1 cellular context compared by ENCODE assay signal in genomic region chr6:73728548-73729205, GRCh38.
TF ChIP-seq lines count a peak whose summit lies in the region.

No MANE protein-coding gene starts in this region.

TF ChIP-seq in GM12878, 131 proteins besides CTCF, POLR2A, EP300 and RAD21 (continued from another document and continues in another):
- TF ChIP-seq REST (IDR thresholded peaks at IDR 0.05; ENCODE audit: low read depth, low read length) (no peak), MLLT1 (IDR thresholded peaks at IDR 0.05) (no peak), JUND (IDR thresholded peaks at IDR 0.05; ENCODE audit: low read depth, low read length) (no peak), TCF12 (IDR thresholded peaks at IDR 0.05; ENCODE audit: low read depth, low read length) (no peak), STAT1 (conservative IDR thresholded peaks at IDR 0.05) (no peak), IRF4 (IDR thresholded peaks at IDR 0.05; ENCODE audit: low read depth, low read length) (no peak), HDGF (IDR thresholded peaks at IDR 0.05) (no peak), CHD4 (IDR thresholded peaks at IDR 0.05) (no peak), E2F8 (IDR thresholded peaks at IDR 0.05; ENCODE audit: low read depth, partially characterized antibody) (no peak), ZNF592 (IDR thresholded peaks at IDR 0.05) (no peak), TBL1XR1 (IDR thresholded peaks at IDR 0.05; ENCODE audit: low read depth, low read length) (no peak), FOXK2 (IDR thresholded peaks at IDR 0.05) (no peak), USF1 (IDR thresholded peaks at IDR 0.05; ENCODE audit: borderline replicate concordance, extremely low read length, insufficient read depth, low read depth, low read length) (no peak), POLR2AphosphoS2 (IDR thresholded peaks at IDR 0.05; ENCODE audit: low read depth, low read length) (no peak), SUZ12 (IDR thresholded peaks at IDR 0.05; ENCODE audit: unreplicated experiment) (no peak), MXI1 (IDR thresholded peaks at IDR 0.05; ENCODE audit: low read depth, low read length) (no peak), ZNF207 (IDR thresholded peaks at IDR 0.05; ENCODE audit: borderline replicate concordance) (no peak), RELA (IDR thresholded peaks at IDR 0.05; ENCODE audit: borderline replicate concordance, partially characterized antibody) (no peak), SIX5 (IDR thresholded peaks at IDR 0.05; ENCODE audit: low read depth, low read length, severe bottlenecking) (no peak), BCL3 (IDR thresholded peaks at IDR 0.05; ENCODE audit: borderline replicate concordance, insufficient read depth, low read depth, low read length, poor library complexity, severe bottlenecking) (peak; percentile 51), ATF2 (IDR thresholded peaks at IDR 0.05; ENCODE audit: low read length) (peak; percentile 73), RB1 (IDR thresholded peaks at IDR 0.05; ENCODE audit: borderline replicate concordance) (no peak), NRF1 (conservative IDR thresholded peaks at IDR 0.05; ENCODE audit: low read depth, low read length) (no peak), TCF3 (IDR thresholded peaks at IDR 0.05; ENCODE audit: borderline replicate concordance, insufficient read depth, low read depth, low read length) (no peak), IKZF1 (conservative IDR thresholded peaks at IDR 0.05) (0 out of 2 replicates have a peak, but pooled peaks have one; percentile 35), ZSCAN29 (IDR thresholded peaks at IDR 0.05) (no peak), PAX5 (IDR thresholded peaks at IDR 0.05; ENCODE audit: borderline replicate concordance, low read depth, low read length) (no peak), SP1 (IDR thresholded peaks at IDR 0.05; ENCODE audit: low read depth, low read length) (no peak), NFYA (IDR thresholded peaks at IDR 0.05; ENCODE audit: borderline replicate concordance, low read depth, low read length) (no peak), HCFC1 (IDR thresholded peaks at IDR 0.05; ENCODE audit: low read length) (no peak), FOS (IDR thresholded peaks at IDR 0.05; ENCODE audit: borderline replicate concordance, extremely low read depth, insufficient read length) (no peak), NR2C1 (IDR thresholded peaks at IDR 0.05) (no peak), RCOR1 (conservative IDR thresholded peaks at IDR 0.05; ENCODE audit: low read depth, low read length) (no peak), BHLHE40 (IDR thresholded peaks at IDR 0.05; ENCODE audit: borderline replicate concordance in 1 of 2, low read depth in 2 of 2, low read length in 1 of 2) (no peak), EGR1 (IDR thresholded peaks at IDR 0.05; ENCODE audit: borderline replicate concordance in 1 of 2, low read depth in 2 of 2, low read length in 2 of 2) (no peak), YBX1 (IDR thresholded peaks at IDR 0.05) (no peak), STAT3 (IDR thresholded peaks at IDR 0.05; ENCODE audit: low read depth, low read length) (no peak), GATAD2B (conservative IDR thresholded peaks at IDR 0.05; ENCODE audit: low read depth) (no peak), ETV6 (conservative IDR thresholded peaks at IDR 0.05 in 1 of 2, IDR thresholded peaks at IDR 0.05 in 1 of 2; ENCODE audit: borderline replicate concordance in 1 of 2, low read depth in 1 of 2) (no peak), ZZZ3 (IDR thresholded peaks at IDR 0.05; ENCODE audit: control insufficient read depth, insufficient read length, low read depth) (no peak), MEF2A (IDR thresholded peaks at IDR 0.05; ENCODE audit: insufficient read depth, low read depth, low read length) (0 out of 2 replicates have a peak, but pooled peaks have one; percentile 38), EZH2 (IDR thresholded peaks at IDR 0.05; ENCODE audit: borderline replicate concordance, control insufficient read depth, low read depth, low read length) (no peak), CEBPZ (IDR thresholded peaks at IDR 0.05; ENCODE audit: low read depth, low read length) (no peak), KAT2A (conservative IDR thresholded peaks at IDR 0.05; ENCODE audit: control insufficient read depth, low read depth, low read length) (no peak), IKZF2 (IDR thresholded peaks at IDR 0.05) (0 out of 4 replicates have a peak, but pooled peaks of 1 of the 2 experiments have one; percentile 18), RUNX3 (IDR thresholded peaks at IDR 0.05; ENCODE audit: low read length) (peak; percentile 71), ATF7 (IDR thresholded peaks at IDR 0.05; ENCODE audit: low read depth) (peak; percentile 29; the same call in 1 of the 2 replicates), ZNF622 (IDR thresholded peaks at IDR 0.05) (no peak)
